In the genomic region with DNA sequence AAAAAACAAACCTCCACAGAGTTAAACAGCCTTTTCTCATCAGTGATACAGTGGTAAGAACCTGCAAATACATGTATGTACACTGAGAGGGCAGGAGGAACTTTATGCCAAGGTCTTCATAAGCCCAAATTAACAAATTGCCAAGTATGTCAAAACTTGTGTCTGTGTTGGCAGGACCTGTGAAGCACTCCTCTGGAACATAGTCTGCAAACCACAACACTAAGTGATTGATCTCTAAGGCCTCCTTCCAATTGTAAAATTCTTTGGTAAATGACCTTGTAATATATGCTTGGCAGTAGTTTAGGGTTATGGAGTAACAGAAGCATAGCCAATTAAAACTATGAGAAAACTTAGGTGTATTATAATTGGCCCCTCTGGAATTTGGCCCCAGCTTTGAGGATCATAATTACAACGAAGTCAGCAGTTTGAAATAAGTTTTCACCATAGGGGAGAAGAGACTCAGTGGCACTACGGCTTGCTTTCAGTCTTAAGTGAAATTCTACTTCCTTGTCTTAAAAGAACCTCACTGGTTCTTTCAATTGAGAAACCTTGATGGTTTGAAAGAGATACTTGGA, we compare ENCODE assay signal across 23 cellular contexts. TPM values are rescaled to one million over a fixed set of nuclear protein-coding genes. Genes with fewer than 3 reads are reported as not detected.
A peak's percentile ranks its signal among the peaks of the same experiment; 100 is the strongest.
DNase-seq lines count a peak whose midpoint lies in the region; ATAC-seq and TF ChIP-seq lines count a peak whose summit lies in the region.
"Had no signal": no experiment of that assay in that cellular context is flagged by ENCODE, and none has a peak within 500 bp of the region (broad histone marks: within the 10 kb centered on the region; RNA-seq: fewer than 3 reads in every experiment).

No MANE protein-coding gene starts in this region.

- H3K9me3 Mint-ChIP-seq in osteocyte (ENCODE audit: unreplicated experiment) = no peaks in the 10 kb centered on the region

- H3K9me3 ChIP-seq in Panc1 (ENCODE audit: control insufficient read depth, insufficient read depth, low read depth, low read length) = no peaks in the 10 kb centered on the region
- H3K9me3 ChIP-seq: spleen, upper lobe of right lung had no signal

- H3K36me3 ChIP-seq in Panc1 (ENCODE audit: control insufficient read depth, insufficient read depth, low read length) = no peaks in the 10 kb centered on the region
- H3K36me3 ChIP-seq: BLaER1 treated with 17β-estradiol and CSF1 and Interleukin-3, amounts not matched to agents 10 nM and 100 nM; spleen; upper lobe of right lung had no signal

- H3K36me3 Mint-ChIP-seq in osteocyte (ENCODE audit: unreplicated experiment) = no peaks in the 10 kb centered on the region

- no peaks in the 10 kb centered on the region for H3K27me3 Mint-ChIP-seq in osteocyte (ENCODE audit: unreplicated experiment)

- no peaks in the 10 kb centered on the region for H3K27me3 ChIP-seq in Panc1 (ENCODE audit: control insufficient read depth, insufficient read depth, low read length)
- H3K27me3 ChIP-seq: BLaER1 treated with 17β-estradiol and CSF1 and Interleukin-3, amounts not matched to agents 10 nM and 100 nM; foreskin keratinocyte; spleen; upper lobe of right lung had no signal

- H3K4me3 ChIP-seq in AG10803 (ENCODE audit: low read length) (no peak overlapping the region), Panc1 (ENCODE audit: low read depth in 2 of 2, low read length in 2 of 2) (no peak overlapping the region)
- H3K4me3 ChIP-seq: BLaER1 treated with 17β-estradiol and CSF1 and Interleukin-3, amounts not matched to agents 10 nM and 100 nM; spleen; upper lobe of right lung had no signal

- peak overlapping the region; percentile 11 for H3K27ac Mint-ChIP-seq in osteocyte (ENCODE audit: unreplicated experiment)

- H3K4me1 ChIP-seq in Panc1 (ENCODE audit: control insufficient read depth, insufficient read depth, low read length) = no peaks in the 10 kb centered on the region
- H3K4me1 ChIP-seq: BLaER1 treated with 17β-estradiol and CSF1 and Interleukin-3, amounts not matched to agents 10 nM and 100 nM; spleen had no signal

- ATAC-seq in Panc1 (no peak), HG02938 (IDR thresholded peaks at IDR 0.05; ENCODE audit: unreplicated experiment) (no peak), GM21529 (IDR thresholded peaks at IDR 0.05; ENCODE audit: unreplicated experiment) (no peak)
- ATAC-seq: foreskin keratinocyte, upper lobe of right lung had no signal

- BruUV-seq in Panc1 (replicated peaks; lab: Mats Ljungman, UMichigan) = TSS peak; percentile 28

- POLR2A ChIA-PET in Panc1 (lab: Charles Lee) = no interaction called here

- in situ Hi-C loops in Panc1 (cut with HindIII; ENCODE audit: low pct_unique_long_range_greater_than_20kb, low sequenced_read_pairs) = no loop called here

- peaks cover 11% of the 10 kb centered on the region for H3K4me1 Mint-ChIP-seq in osteocyte (ENCODE audit: unreplicated experiment)

- DNase-seq in AG10803 (ENCODE audit: low read depth) = peak; percentile 78
- no peak for DNase-seq in Panc1 (ENCODE audit: low read depth, low spot score)
- DNase-seq in fibroblast of gingiva (ENCODE audit: low read depth) = peak; percentile 9
- no peak for DNase-seq in osteocyte (ENCODE audit: extremely low spot score, unreplicated experiment)
- no peak for DNase-seq in NCI-H748 (lab: John Stamatoyannopoulos, UW; ENCODE audit: unreplicated experiment)
- DNase-seq in NCI-H446 treated with DMSO at 0.1 percent for 48 hours (lab: John Stamatoyannopoulos, UW) = no peak
- DNase-seq: activated CD4-positive, alpha-beta T cell treated with anti-CD3 and anti-CD28 coated beads for 48 hours; activated gamma-delta T cell; activated T-cell treated with anti-CD3 and anti-CD28 coated beads, Interleukin-2, amount 50 U/mL, for 1 hour; effector CD8-positive, alpha-beta T cell; GDM1; GOT3; mesenchymal stem cell; NCI-H2171; NCI-H524 treated with DMSO at 0.1 percent for 48 hours; SIG-M5; spleen; upper lobe of right lung had no signal

- H3K4me3 Mint-ChIP-seq in osteocyte (ENCODE audit: unreplicated experiment) = no peak overlapping the region

- TF ChIP-seq CTCF in AG10803 (conservative IDR thresholded peaks at IDR 0.05; ENCODE audit: low read length) = no peak
- no peak for TF ChIP-seq CTCF in Panc1 (IDR thresholded peaks at IDR 0.05)
- TF ChIP-seq CTCF in osteocyte (IDR thresholded peaks at IDR 0.05) = no peak

- CTCF ChIA-PET in Panc1 (lab: Charles Lee) = no interaction called here

- H3K27ac ChIP-seq in Panc1 (ENCODE audit: low read length) = no peak overlapping the region
- H3K27ac ChIP-seq: BLaER1 treated with 17β-estradiol and CSF1 and Interleukin-3, amounts not matched to agents 10 nM and 100 nM; epithelial cell of prostate; foreskin keratinocyte; spleen; upper lobe of right lung had no signal

- intact Hi-C loops in Panc1 (cut with micrococcal nuclease; ENCODE audit: unreplicated experiment) = no loop called here

RNA-seq across cellular contexts. Expression of a gene that starts 57.5 kb away (rescaled TPM):
- total RNA-seq in Panc1 (2021; ENCODE audit: unreplicated experiment) (27.1 TPM), osteocyte (11.7 and 15.1 TPM in 2 replicates)
- 24.3 TPM for polyA plus RNA-seq in Panc1 (2012; ENCODE audit: insufficient read length)

Comparison
In these comparisons a context has a peak if more than half of its experiments do, and no peak if none do; other contexts are left out.
1. DNase-seq: peak in AG10803 (single experiment) and fibroblast of gingiva (single experiment); none in Panc1 (single experiment), osteocyte (single experiment), NCI-H748 (single experiment) and NCI-H446 treated with DMSO at 0.1 percent for 48 hours (single experiment).